Comparison of ENCODE assay signal across 9 cellular contexts in genomic region chr18:361941-362913, GRCh38.
A peak's percentile ranks its signal among the peaks of the same experiment; 100 is the strongest.
DNase-seq lines count a peak whose midpoint lies in the region; ATAC-seq lines count a peak whose summit lies in the region.
"Had no signal": no experiment of that assay in that cellular context is flagged by ENCODE, and none has a peak within 500 bp of the region (broad histone marks: within the 10 kb centered on the region; RNA-seq: fewer than 3 reads in every experiment).

No MANE protein-coding gene starts in this region.

- no peaks in the 10 kb centered on the region for H4K20me1 ChIP-seq in GM23248 (ENCODE audit: insufficient read depth)

- peak; percentile 98 for DNase-seq in GM23248
- peak; percentile 4 to 33 for DNase-seq in SW 1271 (lab: John Stamatoyannopoulos, UW)
- DNase-seq in left cardiac atrium = peak; percentile 45
- no peak for DNase-seq in NCI-H510A treated with DMSO at 0.1 percent for 48 hours (lab: John Stamatoyannopoulos, UW)
- DNase-seq in NCI-H774 (lab: John Stamatoyannopoulos, UW) = no peak
- DNase-seq in head of caudate nucleus = no peak

- H3K27me3 ChIP-seq in GM23248 (replicated peaks; ENCODE audit: insufficient read depth) (no peaks in the 10 kb centered on the region), skeletal muscle tissue (ENCODE audit: control insufficient read depth in 3 of 3, insufficient read depth in 3 of 3, low read length in 3 of 3) (no peaks in the 10 kb centered on the region)

- H3K4me1 ChIP-seq in GM23248 (ENCODE audit: insufficient read depth) (peaks cover 47% of the 10 kb centered on the region), skeletal muscle tissue (ENCODE audit: control insufficient read depth in 3 of 3, insufficient read depth in 3 of 3, low read length in 3 of 3) (peaks cover 0 to 3% (median 2%) of the 10 kb centered on the region in 3 donors)

- no peaks in the 10 kb centered on the region for H3K36me3 ChIP-seq in GM23248 (ENCODE audit: low read depth)
- H3K36me3 ChIP-seq in skeletal muscle tissue (ENCODE audit: control insufficient read depth in 3 of 3, insufficient read depth in 3 of 3, low read length in 3 of 3) = no peaks in the 10 kb centered on the region
- H3K36me3 ChIP-seq: thoracic aorta had no signal

- H3K4me3 ChIP-seq in GM23248 (peak overlapping the region; percentile 44), skeletal muscle tissue (ENCODE audit: low read length in 3 of 3) (no peak overlapping the region)
- H3K4me3 ChIP-seq: thoracic aorta had no signal

- peak overlapping the region; percentile 73 for H3K9ac ChIP-seq in GM23248
- no peak overlapping the region for H3K9ac ChIP-seq in skeletal muscle tissue (ENCODE audit: low read depth in 1 of 3, low read length in 3 of 3)

- H3K27ac ChIP-seq in GM23248 (peak overlapping the region; percentile 93), skeletal muscle tissue (ENCODE audit: low read depth, low read length) (peak overlapping the region; percentile 60)
- H3K27ac ChIP-seq: thoracic aorta had no signal

- no peak overlapping the region for H2AFZ ChIP-seq in GM23248

- intact Hi-C loops in left cardiac atrium (cut with DNase I) (no loop called here), head of caudate nucleus (cut with DNase I) (no loop called here)

- H3K9me3 ChIP-seq in GM23248 (ENCODE audit: low read depth) (no peaks in the 10 kb centered on the region), skeletal muscle tissue (ENCODE audit: control insufficient read depth in 3 of 3, low read length in 3 of 3) (no peaks in the 10 kb centered on the region)
- H3K9me3 ChIP-seq: thoracic aorta had no signal

- H3K79me2 ChIP-seq in GM23248 (ENCODE audit: insufficient read depth) = no peaks in the 10 kb centered on the region

- ATAC-seq in left cardiac atrium = peak; percentile 54 to 72
- no peak for ATAC-seq in HG02870 (IDR thresholded peaks at IDR 0.05; ENCODE audit: unreplicated experiment)

- H3K9me2 ChIP-seq in GM23248 (ENCODE audit: insufficient read depth) = 0 out of 2 replicates have a peak, but pooled peaks cover 4% of the 10 kb centered on the region

- WGBS in GM23248 (ENCODE audit: low coverage in 1 of 2, low lambda C conversion rate in 2 of 2, missing lambda C conversion rate in 2 of 2), 2 experiments = 16 to 24% methylated on average over 16 of the region's 16 CpGs

- in situ Hi-C loops in GM23248 (cut with MboI) = loop anchor here (10.0 kb wide), 1 partner anchor 93 kb away; no protein-coding TSS in a partner anchor

- H3F3A ChIP-seq in GM23248 (ENCODE audit: insufficient read depth) = peaks cover 36% of the 10 kb centered on the region

- peak overlapping the region; percentile 63 for H3K4me2 ChIP-seq in GM23248 (ENCODE audit: unreplicated experiment)

Comparison
In these comparisons a context has a peak if more than half of its experiments do, and no peak if none do; other contexts are left out.
1. DNase-seq: peak in GM23248 (single experiment), SW 1271 (2 of 2) and left cardiac atrium (single experiment); none in NCI-H510A treated with DMSO at 0.1 percent for 48 hours (single experiment), NCI-H774 (single experiment) and head of caudate nucleus (0 of 42).